Comparison of ENCODE assay signal across 2 cellular contexts in genomic region chr15:27086146-27086545, GRCh38.
TF ChIP-seq lines count a peak whose summit lies in the region.

No MANE protein-coding gene starts in this region.

TF ChIP-seq in GM23338, 12 proteins besides CTCF, POLR2A, EP300 and RAD21 (continued from another document):
- TF ChIP-seq ZNF462 (CRISPR knock-in tag; IDR thresholded peaks at IDR 0.05) (no peak), ZNF331 (CRISPR knock-in tag; IDR thresholded peaks at IDR 0.05; ENCODE audit: low read depth) (no peak), POLR2AphosphoS5 (IDR thresholded peaks at IDR 0.05; ENCODE audit: low read depth) (no peak), CREB1 (CRISPR knock-in tag; IDR thresholded peaks at IDR 0.05; ENCODE audit: low read depth) (no peak)

TF ChIP-seq in WTC11, 78 proteins besides CTCF, POLR2A, EP300 and RAD21 (continued from another document):
- no peak for TF ChIP-seq KAT7 (CRISPR knock-in tag; IDR thresholded peaks at IDR 0.05; ENCODE audit: borderline replicate concordance)
- no peak for TF ChIP-seq ZBTB43 (CRISPR knock-in tag; IDR thresholded peaks at IDR 0.05)
- TF ChIP-seq ZMAT4 (CRISPR knock-in tag; IDR thresholded peaks at IDR 0.05) = no peak
- TF ChIP-seq SOX15 (CRISPR knock-in tag; IDR thresholded peaks at IDR 0.05) = no peak
- TF ChIP-seq JUN (CRISPR knock-in tag; IDR thresholded peaks at IDR 0.05) = no peak
- TF ChIP-seq RORB (CRISPR knock-in tag; IDR thresholded peaks at IDR 0.05) = no peak
